12 cellular contexts compared by ENCODE assay signal in the genomic region with DNA sequence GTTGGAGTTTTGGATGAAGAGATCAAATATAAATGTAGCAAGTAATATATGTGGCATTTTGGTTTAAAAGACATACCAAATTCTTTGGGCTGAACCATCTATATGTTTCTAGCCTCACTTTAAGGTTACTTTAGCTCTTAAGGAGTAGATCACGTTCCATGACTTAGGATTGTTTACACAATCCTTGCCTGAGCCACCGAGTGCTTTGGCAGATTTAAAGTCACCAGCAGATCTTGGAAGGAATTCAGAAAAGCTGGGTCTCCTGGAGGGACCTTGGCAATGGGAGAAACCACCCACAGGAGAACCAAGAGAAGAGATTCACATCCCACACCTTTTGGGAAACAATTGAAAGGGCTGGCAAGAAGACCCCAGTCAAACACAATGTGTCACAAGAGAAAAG. TPM values are rescaled to one million over a fixed set of nuclear protein-coding genes. Genes with fewer than 3 reads are reported as not detected.
DNase-seq lines count a peak whose midpoint lies in the region; TF ChIP-seq lines count a peak whose summit lies in the region.
"Had no signal": no experiment of that assay in that cellular context is flagged by ENCODE, and none has a peak within 500 bp of the region (broad histone marks: within the 10 kb centered on the region; RNA-seq: fewer than 3 reads in every experiment).

No MANE protein-coding gene starts in this region.

- peak overlapping the region; percentile 30 for H2BK120ac ChIP-seq in mesenchymal stem cell (ENCODE audit: low read depth, low read length)

- no peaks in the 10 kb centered on the region for H3K79me1 ChIP-seq in mesenchymal stem cell (replicated peaks; ENCODE audit: low read length, poor library complexity, severe bottlenecking)

- no peak for TF ChIP-seq CTCF in VCaP (conservative IDR thresholded peaks at IDR 0.05)
- no peak for TF ChIP-seq CTCF in stomach (IDR thresholded peaks at IDR 0.05)
- no peak for TF ChIP-seq CTCF in uterus (IDR thresholded peaks at IDR 0.05)

- H3K14ac ChIP-seq in mesenchymal stem cell (ENCODE audit: low read length in 2 of 2), result no peak overlapping the region

- H3K23ac ChIP-seq in mesenchymal stem cell (ENCODE audit: low read length in 2 of 2), result no peak overlapping the region

- H3K4me1 ChIP-seq in mesenchymal stem cell (ENCODE audit: control insufficient read depth, insufficient read depth, low read depth, low read length) (peaks cover 2% of the 10 kb centered on the region), stomach (peaks cover 12 to 69% (median 40%) of the 10 kb centered on the region in 4 donors), uterus (no peaks in the 10 kb centered on the region)

- peak overlapping the region in 1 of 2 experiments; percentile 28 for H3K4ac ChIP-seq in mesenchymal stem cell (ENCODE audit: low read depth in 1 of 2, low read length in 2 of 2)

- no peak overlapping the region for H2BK5ac ChIP-seq in mesenchymal stem cell (ENCODE audit: low read depth, low read length, poor library complexity, severe bottlenecking)

- no peak for TF ChIP-seq POLR2A in stomach (IDR thresholded peaks at IDR 0.05)
- no peak for TF ChIP-seq POLR2A in uterus (IDR thresholded peaks at IDR 0.05)

- H3K9me3 ChIP-seq in mesenchymal stem cell (ENCODE audit: control insufficient read depth, low read length), result no peaks in the 10 kb centered on the region
- H3K9me3 ChIP-seq in stomach, result no peaks in the 10 kb centered on the region
- no peaks in the 10 kb centered on the region for H3K9me3 ChIP-seq in uterus
- H3K9me3 ChIP-seq: SK-N-SH had no signal

- H2AFZ ChIP-seq in mesenchymal stem cell (ENCODE audit: low read depth, low read length), result no peak overlapping the region
- H2AFZ ChIP-seq: PC-9 had no signal

- no peak overlapping the region for H4K91ac ChIP-seq in mesenchymal stem cell (ENCODE audit: low read length)

- peak overlapping the region in 1 of 2 experiments; percentile 72 for H2BK12ac ChIP-seq in mesenchymal stem cell (ENCODE audit: low read length in 2 of 2)

- no peak for TF ChIP-seq EP300 in stomach (IDR thresholded peaks at IDR 0.05)

- H2BK15ac ChIP-seq in mesenchymal stem cell (ENCODE audit: low read depth, poor library complexity, severe bottlenecking), result no peak overlapping the region

- H3K4me3 ChIP-seq in mesenchymal stem cell (ENCODE audit: insufficient read depth in 1 of 2, low read depth in 1 of 2, low read length in 2 of 2) (no peak overlapping the region), stomach (no peak overlapping the region), uterus (no peak overlapping the region)
- H3K4me3 ChIP-seq: BLaER1, PC-9 had no signal

- peak overlapping the region; percentile 81 for H3K27ac ChIP-seq in VCaP
- no peak overlapping the region for H3K27ac ChIP-seq in mesenchymal stem cell (ENCODE audit: low read length, poor library complexity, severe bottlenecking)
- peak overlapping the region; percentile 34 to 88 (median 59) for H3K27ac ChIP-seq in stomach
- H3K27ac ChIP-seq in uterus, result no peak overlapping the region
- H3K27ac ChIP-seq: BLaER1, PC-9 had no signal

- WGBS in mesenchymal stem cell, result 0% methylated on average over 2 of the region's 2 CpGs
- WGBS in stomach, 5 donors, result 15 to 45% (median 24%) methylated on average over 2 of the region's 2 CpGs

- H4K8ac ChIP-seq in mesenchymal stem cell (ENCODE audit: low read length), result no peak overlapping the region

- H3K18ac ChIP-seq in mesenchymal stem cell (ENCODE audit: low read depth in 1 of 2, low read length in 2 of 2), result peak overlapping the region in 1 of 2 experiments; percentile 19

- no peak overlapping the region for H2AK5ac ChIP-seq in mesenchymal stem cell (ENCODE audit: low read length, severe bottlenecking)

- DNase-seq in H4 (ENCODE audit: low spot score), result peak; percentile 56
- peak; percentile 36 for DNase-seq in mesenchymal stem cell
- no peak for DNase-seq in stomach
- DNase-seq in uterus, result no peak
- DNase-seq in foreskin melanocyte, result no peak
- DNase-seq in SHP77 (lab: John Stamatoyannopoulos, UW), result no peak
- DNase-seq: H7, NCI-H1694, PC-9, SK-N-SH had no signal

- intact Hi-C loops in stomach (cut with DNase I; ENCODE audit: low total_unique reads), result loop anchor here (10.0 kb wide), 1 partner anchor 324 kb away; no protein-coding TSS in a partner anchor
- intact Hi-C loops in uterus (cut with DNase I; ENCODE audit: low total_unique reads), result loop anchor here (10.0 kb wide), 1 partner anchor 324 kb away; no protein-coding TSS in a partner anchor

- H3K27me3 ChIP-seq in mesenchymal stem cell (ENCODE audit: control insufficient read depth in 1 of 2, insufficient read depth in 1 of 2, low read length in 2 of 2) (no peaks in the 10 kb centered on the region), stomach (no peaks in the 10 kb centered on the region), uterus (no peaks in the 10 kb centered on the region)
- H3K27me3 ChIP-seq: BLaER1 had no signal

- no peak overlapping the region for H3K9ac ChIP-seq in mesenchymal stem cell (ENCODE audit: low read length)
- H3K9ac ChIP-seq: BLaER1, SK-N-SH had no signal

- H3K36me3 ChIP-seq in mesenchymal stem cell (ENCODE audit: control insufficient read depth in 1 of 2, insufficient read depth in 2 of 2, low read depth in 1 of 2, low read length in 2 of 2), result no peaks in the 10 kb centered on the region
- no peaks in the 10 kb centered on the region for H3K36me3 ChIP-seq in stomach
- H3K36me3 ChIP-seq in uterus, result no peaks in the 10 kb centered on the region
- H3K36me3 ChIP-seq: BLaER1 had no signal

- no peak overlapping the region for H3K4me2 ChIP-seq in mesenchymal stem cell (ENCODE audit: low read length, poor library complexity, severe bottlenecking)
- H3K4me2 ChIP-seq: BLaER1, PC-9, SK-N-SH had no signal

RNA-seq across cellular contexts. Expression of gene TM4SF18, which starts 54.5 kb away (rescaled TPM):
- 0.08 and 0.39 TPM in 2 replicates for total RNA-seq in H4 (2014; rRNA removed; shearing (Covaris generic))
- polyA plus RNA-seq in mesenchymal stem cell (2013, experiment 1 of 2), result 0.94 TPM
- polyA plus RNA-seq in mesenchymal stem cell (2013, experiment 2 of 2), result 0.88 TPM
- 10 to 100 TPM in 1 of 5 donors, 1 to 10 TPM in 3, not detected in 1; 1.8 to 26.1 (median 5.6) TPM for total RNA-seq in stomach
- 1 to 10 TPM in 1 of 3 donors, under 1 TPM in 2; 0.45 to 1.2 (median 0.87) TPM for polyA plus RNA-seq in stomach
- 10 to 100 TPM in 3 of 4 donors, 1 to 10 TPM in 1; 6.7 to 35.5 (median 14.6) TPM for total RNA-seq in uterus
- total RNA-seq: PC-9 had no signal

RNA-seq across cellular contexts. Expression of gene CP, which starts 57.3 kb away (rescaled TPM):
- 2.6 and 3.4 TPM in 2 replicates for total RNA-seq in H4 (2014; rRNA removed; shearing (Covaris generic))
- 0.04 TPM for polyA plus RNA-seq in mesenchymal stem cell (2013, experiment 1 of 2)
- 0.15 TPM for polyA plus RNA-seq in mesenchymal stem cell (2013, experiment 2 of 2)
- total RNA-seq in stomach, result 1 to 10 TPM in 2 of 5 donors, under 1 TPM in 1, not detected in 2; 0.73 to 7.5 (median 2.8) TPM
- polyA plus RNA-seq in stomach, result 10 to 100 TPM in 2 of 3 donors, under 1 TPM in 1; 0.46 to 15.4 (median 10.1) TPM
- 10 to 100 TPM in 1 of 4 donors, 1 to 10 TPM in 3; 2.2 to 13.3 (median 5.9) TPM for total RNA-seq in uterus
- polyA plus RNA-seq: SK-N-SH had no signal

Comparison
In these comparisons a context has a peak if more than half of its experiments do, and no peak if none do; other contexts are left out.
1. DNase-seq: peak in H4 (single experiment) and mesenchymal stem cell (single experiment); none in stomach (single experiment), uterus (0 of 2), foreskin melanocyte (single experiment) and SHP77 (0 of 2).
2. H3K27ac ChIP-seq: peak in VCaP (single experiment) and stomach (5 of 5); none in mesenchymal stem cell (single experiment) and uterus (0 of 2).